8 cellular contexts compared by ENCODE assay signal in genomic region chr17:59001158-59001814, GRCh38.
DNase-seq lines count a peak whose midpoint lies in the region; ATAC-seq, FAIRE-seq and TF ChIP-seq lines count a peak whose summit lies in the region.

No MANE protein-coding gene starts in this region.

- WGBS in mesendoderm (ENCODE audit: extremely low coverage, insufficient coverage, low lambda C conversion rate), result no CpG with 5 or more reads among the region's 10 CpGs

- TF ChIP-seq CTCF in WI38 (IDR thresholded peaks at IDR 0.05; ENCODE audit: low read depth, low read length) (no peak), bronchial epithelial cell (IDR thresholded peaks at IDR 0.05; ENCODE audit: insufficient read depth, low read length, severe bottlenecking) (no peak), D721Med (IDR thresholded peaks at IDR 0.05; ENCODE audit: insufficient read depth, missing control alignments) (no peak)

- no peak overlapping the region for H3K4ac ChIP-seq in mesendoderm (ENCODE audit: low read depth, low read length)

- H3K27me3 ChIP-seq in bronchial epithelial cell (ENCODE audit: control insufficient read depth, insufficient read depth, low read length) (no peaks in the 10 kb centered on the region), mesendoderm (ENCODE audit: insufficient read depth, low read length, poor library complexity) (no peaks in the 10 kb centered on the region)

- H2BK120ac ChIP-seq in mesendoderm (ENCODE audit: low read depth, low read length), result no peak overlapping the region

- ATAC-seq in GM19324 (IDR thresholded peaks at IDR 0.05; ENCODE audit: low FRiP score, unreplicated experiment) (peak; percentile 77), HG03196 (IDR thresholded peaks at IDR 0.05; ENCODE audit: unreplicated experiment) (peak; percentile 94)

- H3K18ac ChIP-seq in mesendoderm (ENCODE audit: low read length), result no peak overlapping the region

- no peak overlapping the region for H4K5ac ChIP-seq in mesendoderm (ENCODE audit: low read length)

- H3K36me3 ChIP-seq in bronchial epithelial cell (ENCODE audit: control insufficient read depth, insufficient read depth, low read length), result peaks cover 2% of the 10 kb centered on the region
- no peaks in the 10 kb centered on the region for H3K36me3 ChIP-seq in mesendoderm (ENCODE audit: control insufficient read depth, insufficient read depth, low read length)

- no peak overlapping the region for H4K8ac ChIP-seq in mesendoderm (ENCODE audit: low read depth, low read length)

- no peak overlapping the region for H2AK5ac ChIP-seq in mesendoderm (ENCODE audit: low read length)

- no peak overlapping the region for H3K4me2 ChIP-seq in mesendoderm (ENCODE audit: low read length)

- no peaks in the 10 kb centered on the region for H3K4me1 ChIP-seq in mesendoderm (ENCODE audit: control insufficient read depth, low read depth, low read length)

- no peaks in the 10 kb centered on the region for H3K79me1 ChIP-seq in mesendoderm (ENCODE audit: low read length)

- no peaks in the 10 kb centered on the region for H3K79me2 ChIP-seq in mesendoderm (ENCODE audit: control insufficient read depth, insufficient read depth, low read length)

- H3K9ac ChIP-seq in mesendoderm (ENCODE audit: low read length), result no peak overlapping the region

- FAIRE-seq in bronchial epithelial cell (lab: Jason Lieb, UNC) (no peak), D721Med (lab: Jason Lieb, UNC) (no peak)

- H2BK15ac ChIP-seq in mesendoderm (replicated peaks; ENCODE audit: low read depth), result no peak overlapping the region

- no peak overlapping the region for H3K23ac ChIP-seq in mesendoderm (ENCODE audit: low read length)

- H2BK5ac ChIP-seq in mesendoderm (ENCODE audit: low read length), result no peak overlapping the region

- DNase-seq in bronchial epithelial cell (ENCODE audit: low read depth) (peak; percentile 72), mesendoderm (peak; percentile 67), DMS 273 treated with DMSO at 0.1 percent for 48 hours (lab: John Stamatoyannopoulos, UW) (no peak), D721Med (ENCODE audit: insufficient read length, low spot score) (no peak)
- DNase-seq in stimulated activated CD8-positive, alpha-beta memory T cell treated with anti-CD3 and anti-CD28 coated beads, Interleukin-7, amount 100 ng/mL, for 1 hour (ENCODE audit: low read depth in 2 of 2), result peak; percentile 27 to 35

- H3K56ac ChIP-seq in mesendoderm (ENCODE audit: low read length), result no peak overlapping the region

- no peak overlapping the region for H3K27ac ChIP-seq in mesendoderm (ENCODE audit: low read depth, low read length)

- H3K4me3 ChIP-seq in WI38 (ENCODE audit: low read depth, low read length) (peak overlapping the region; percentile 51), bronchial epithelial cell (ENCODE audit: low read depth, low read length) (peak overlapping the region; percentile 1), mesendoderm (ENCODE audit: low read length) (no peak overlapping the region)

Comparison
In these comparisons a context has a peak if more than half of its experiments do, and no peak if none do; other contexts are left out.
1. DNase-seq: peak in bronchial epithelial cell (single experiment), mesendoderm (single experiment) and stimulated activated CD8-positive, alpha-beta memory T cell treated with anti-CD3 and anti-CD28 coated beads, Interleukin-7, amount 100 ng/mL, for 1 hour (2 of 2); none in DMS 273 treated with DMSO at 0.1 percent for 48 hours (single experiment) and D721Med (single experiment).